7 cellular contexts compared by ENCODE assay signal in genomic region chr5:17089001-17089400, GRCh38.
"Had no signal": no experiment of that assay in that cellular context is flagged by ENCODE, and none has a peak within 500 bp of the region (broad histone marks: within the 10 kb centered on the region; RNA-seq: fewer than 3 reads in every experiment).

No MANE protein-coding gene starts in this region.

- H2AFZ ChIP-seq: GM23338 had no signal

- ATAC-seq: GM23338, HCT116, HepG2 had no signal

- H3K4me2 ChIP-seq: GM23338 had no signal

- FAIRE-seq: H1, HepG2 had no signal

- H3K9me3 ChIP-seq: HAP-1 had no signal

- H3K4me1 ChIP-seq: HAP-1 had no signal

- DNase-seq: H7 had no signal

- H3K4me3 ChIP-seq: GM23338, HAP-1 had no signal

- H3K27ac ChIP-seq: HL-60 had no signal

- H3K36me3 ChIP-seq: HAP-1 had no signal
